10 cellular contexts compared by ENCODE assay signal in the genomic region with DNA sequence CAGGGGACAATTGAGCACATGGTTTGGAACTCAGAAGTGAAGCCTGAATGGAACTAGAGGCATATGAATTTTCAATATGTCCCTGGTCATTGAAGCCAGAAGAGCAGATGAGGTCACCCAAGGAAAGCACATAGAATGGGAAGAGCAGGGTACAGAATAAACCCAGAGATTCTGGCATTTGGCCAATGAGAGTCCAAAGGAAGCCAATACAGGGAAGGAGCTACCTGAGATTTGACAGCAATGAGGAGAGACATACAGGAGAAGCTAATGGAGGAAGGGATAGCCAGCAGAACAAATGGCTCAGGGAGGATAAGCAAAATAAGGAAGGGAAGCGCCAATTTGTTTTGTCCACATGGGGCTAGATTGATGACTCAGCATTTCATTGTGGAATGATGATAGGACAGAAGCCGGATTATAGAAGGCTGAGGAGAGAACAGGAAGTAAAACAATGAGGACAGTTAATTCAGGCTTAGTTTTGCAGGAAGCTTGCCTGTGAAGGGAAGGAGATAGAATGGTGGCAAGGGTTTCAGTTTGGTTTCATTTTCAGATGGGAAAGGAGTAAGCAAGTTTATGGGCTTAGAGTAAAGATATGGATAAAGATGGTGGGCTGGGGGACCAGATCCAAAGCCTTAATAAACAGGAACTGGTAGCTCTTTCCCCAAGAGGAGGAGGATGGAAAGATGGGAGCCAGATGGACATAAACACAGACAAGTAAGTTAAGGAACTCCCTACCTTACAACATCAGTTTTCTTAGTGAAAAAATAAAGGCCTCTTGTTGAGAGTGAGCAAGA. TPM values are rescaled to one million over a fixed set of nuclear protein-coding genes. Genes with fewer than 3 reads are reported as not detected.
A peak's percentile ranks its signal among the peaks of the same experiment; 100 is the strongest.
DNase-seq lines count a peak whose midpoint lies in the region; ATAC-seq and TF ChIP-seq lines count a peak whose summit lies in the region.
"Had no signal": no experiment of that assay in that cellular context is flagged by ENCODE, and none has a peak within 500 bp of the region (broad histone marks: within the 10 kb centered on the region; RNA-seq: fewer than 3 reads in every experiment).

No MANE protein-coding gene starts in this region.

- H3K27me3 ChIP-seq in neural progenitor cell = no peaks in the 10 kb centered on the region

- H3K4me3 Mint-ChIP-seq in neural progenitor cell = no peak overlapping the region
- H3K4me3 Mint-ChIP-seq: activated naive CD8-positive, alpha-beta T cell treated with anti-CD3 and anti-CD28 coated beads for 36 hours; nephron had no signal

- peak overlapping the region; percentile 24 for H2AFZ ChIP-seq in neural progenitor cell (replicated peaks)

- H3K27ac Mint-ChIP-seq in neural progenitor cell = no peak overlapping the region
- H3K27ac Mint-ChIP-seq: activated naive CD8-positive, alpha-beta T cell treated with anti-CD3 and anti-CD28 coated beads for 36 hours; nephron had no signal

- peaks cover 14% of the 10 kb centered on the region for H3K79me2 ChIP-seq in neural progenitor cell (ENCODE audit: low read depth)

- no peaks in the 10 kb centered on the region for H3K36me3 Mint-ChIP-seq in neural progenitor cell
- H3K36me3 Mint-ChIP-seq: activated naive CD8-positive, alpha-beta T cell treated with anti-CD3 and anti-CD28 coated beads for 36 hours had no signal

- H3F3A ChIP-seq in neural progenitor cell (ENCODE audit: low read depth) = peaks cover 23% of the 10 kb centered on the region

- H4K20me1 ChIP-seq in neural progenitor cell (ENCODE audit: low read depth) = peaks cover 13% of the 10 kb centered on the region

- H3K9me3 ChIP-seq in neural progenitor cell (ENCODE audit: low read depth) = no peaks in the 10 kb centered on the region

- H3K27me3 Mint-ChIP-seq in neural progenitor cell (ENCODE audit: insufficient read depth, low read depth) = no peaks in the 10 kb centered on the region
- H3K27me3 Mint-ChIP-seq: activated naive CD8-positive, alpha-beta T cell treated with anti-CD3 and anti-CD28 coated beads for 36 hours had no signal

- peaks cover 21% of the 10 kb centered on the region for H3K4me1 Mint-ChIP-seq in neural progenitor cell

- H3K9ac ChIP-seq in neural progenitor cell = no peak overlapping the region

- H3K4me3 ChIP-seq in neural progenitor cell = no peak overlapping the region

- DNase-seq in ELR (ENCODE audit: low read depth) (peak; percentile 22), NCI-H69 (lab: John Stamatoyannopoulos, UW) (peak; percentile 53), dermis blood vessel endothelial cell (peak; percentile 64), neural progenitor cell (ENCODE audit: low spot score) (peak; percentile 9), sciatic nerve (ENCODE audit: low spot score) (no peak), HuH-7.5 (ENCODE audit: low spot score) (no peak)
- DNase-seq: activated naive CD8-positive, alpha-beta T cell treated with anti-CD3 and anti-CD28 coated beads for 36 hours had no signal

- ATAC-seq in GM18907 (IDR thresholded peaks at IDR 0.05; ENCODE audit: unreplicated experiment) = no peak
- ATAC-seq in sciatic nerve = no peak
- no peak for ATAC-seq in HG02884 (IDR thresholded peaks at IDR 0.05; ENCODE audit: unreplicated experiment)

- no peaks in the 10 kb centered on the region for H3K36me3 ChIP-seq in neural progenitor cell

- intact Hi-C loops in sciatic nerve (cut with DNase I) = no loop called here

- no peak for TF ChIP-seq CTCF in neural progenitor cell (IDR thresholded peaks at IDR 0.05)

- H3K4me2 ChIP-seq in neural progenitor cell = no peak overlapping the region

- peaks cover 11% of the 10 kb centered on the region for H3K4me1 ChIP-seq in neural progenitor cell

- H3K27ac ChIP-seq in neural progenitor cell = no peak overlapping the region

- H3K9me3 Mint-ChIP-seq in neural progenitor cell = no peaks in the 10 kb centered on the region
- H3K9me3 Mint-ChIP-seq: activated naive CD8-positive, alpha-beta T cell treated with anti-CD3 and anti-CD28 coated beads for 36 hours; nephron had no signal

RNA-seq across cellular contexts. Expression of a gene that starts 3.2 kb away (rescaled TPM):
- total RNA-seq in dermis blood vessel endothelial cell = 16.8 and 20.8 TPM in 2 replicates
- total RNA-seq in neural progenitor cell (ENCODE audit: low replicate concordance) = 22.1 and 43.0 TPM in 2 replicates
- 18.3 TPM for total RNA-seq in sciatic nerve

Comparison
In these comparisons a context has a peak if more than half of its experiments do, and no peak if none do; other contexts are left out.
1. DNase-seq: peak in ELR (single experiment), NCI-H69 (single experiment), dermis blood vessel endothelial cell (single experiment) and neural progenitor cell (single experiment); none in sciatic nerve (single experiment) and HuH-7.5 (single experiment).